Comparison of ENCODE assay signal across 1 cellular context in the genomic region with DNA sequence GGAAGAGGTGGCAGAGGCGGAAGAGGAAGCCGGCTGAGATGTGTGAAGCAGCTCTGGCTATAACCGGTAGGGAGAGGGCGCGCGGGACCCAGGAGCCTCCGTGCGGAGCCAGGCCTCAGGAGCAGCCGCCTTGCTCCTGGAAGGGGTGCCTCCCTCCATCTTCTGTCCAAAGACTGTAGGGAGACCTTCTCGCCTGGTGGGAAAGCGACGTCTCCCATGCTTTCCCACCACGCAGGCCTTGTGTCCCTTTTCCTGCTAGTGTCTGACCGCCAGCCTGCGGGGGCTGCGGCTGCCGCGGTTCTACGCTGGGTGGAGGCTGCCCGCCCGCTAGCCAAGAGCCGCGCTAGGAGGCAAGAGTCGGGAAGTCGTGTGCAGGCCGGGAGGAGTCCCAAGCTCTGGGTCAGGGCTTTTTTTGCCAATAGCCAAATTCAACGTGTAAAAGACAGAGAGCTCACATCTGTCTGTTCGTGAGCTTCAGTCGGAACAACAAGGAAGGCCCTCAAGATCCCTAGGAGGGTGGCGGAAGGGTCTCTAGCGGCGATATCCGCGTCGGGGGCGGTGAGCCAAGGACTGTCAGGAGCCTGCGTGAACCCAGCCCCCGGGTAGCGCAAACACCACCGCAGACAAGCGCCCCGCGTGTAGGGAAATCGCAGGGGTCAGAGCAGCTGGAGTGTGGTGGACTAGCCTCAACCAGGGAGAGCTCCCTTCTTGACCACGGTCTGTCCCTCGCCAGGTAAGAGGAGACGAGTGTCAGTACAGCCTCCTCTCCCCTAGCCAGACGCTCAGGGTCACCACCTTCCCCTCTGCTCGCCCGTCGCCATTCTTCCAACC.
TF ChIP-seq lines count a peak whose summit lies in the region.

No MANE protein-coding gene starts in this region.

TF ChIP-seq in H1, 55 proteins besides CTCF, POLR2A, EP300 and RAD21:
- TF ChIP-seq MAFK (IDR thresholded peaks at IDR 0.05; ENCODE audit: low read depth, low read length), result no peak
- TF ChIP-seq SRF (IDR thresholded peaks at IDR 0.05; ENCODE audit: low read depth, low read length), result no peak
- TF ChIP-seq SUZ12 (IDR thresholded peaks at IDR 0.05; ENCODE audit: low read length), result no peak
- no peak for TF ChIP-seq ZNF274 (IDR thresholded peaks at IDR 0.05; ENCODE audit: borderline replicate concordance, extremely low read depth, low read length)
- TF ChIP-seq NANOG (IDR thresholded peaks at IDR 0.05; ENCODE audit: insufficient read depth, low read depth, low read length, poor library complexity, severe bottlenecking), result no peak
- no peak for TF ChIP-seq USF2 (IDR thresholded peaks at IDR 0.05; ENCODE audit: low read length)
- TF ChIP-seq KDM1A (IDR thresholded peaks at IDR 0.05; ENCODE audit: borderline replicate concordance, low read length), result no peak
- no peak for TF ChIP-seq CBX5 (IDR thresholded peaks at IDR 0.05; ENCODE audit: low read depth, low read length)
- TF ChIP-seq JUND (IDR thresholded peaks at IDR 0.05; ENCODE audit: low read length), result no peak
- TF ChIP-seq SIX5 (IDR thresholded peaks at IDR 0.05; ENCODE audit: low read depth, low read length), result no peak
- no peak for TF ChIP-seq EGR1 (IDR thresholded peaks at IDR 0.05; ENCODE audit: borderline replicate concordance, low read depth, low read length)
- TF ChIP-seq MAX (IDR thresholded peaks at IDR 0.05), result no peak
- TF ChIP-seq SAP30 (IDR thresholded peaks at IDR 0.05; ENCODE audit: insufficient read depth, insufficient replicate concordance, low read length), result no peak
- TF ChIP-seq BRCA1 (IDR thresholded peaks at IDR 0.05; ENCODE audit: low read depth, low read length), result no peak
- TF ChIP-seq SIRT6 (IDR thresholded peaks at IDR 0.05; ENCODE audit: low read length), result no peak
- no peak for TF ChIP-seq SP4 (IDR thresholded peaks at IDR 0.05; ENCODE audit: low read length)
- no peak for TF ChIP-seq CREB1 (IDR thresholded peaks at IDR 0.05)
- no peak for TF ChIP-seq SIN3A (conservative IDR thresholded peaks at IDR 0.05 in 1 of 2, IDR thresholded peaks at IDR 0.05 in 1 of 2; ENCODE audit: low read depth in 1 of 2, low read length in 2 of 2)
- no peak for TF ChIP-seq RNF2 (IDR thresholded peaks at IDR 0.05; ENCODE audit: borderline replicate concordance, low read depth, low read length, missing control alignments, poor library complexity, severe bottlenecking)
